1 cellular context compared by ENCODE assay signal in the genomic region with DNA sequence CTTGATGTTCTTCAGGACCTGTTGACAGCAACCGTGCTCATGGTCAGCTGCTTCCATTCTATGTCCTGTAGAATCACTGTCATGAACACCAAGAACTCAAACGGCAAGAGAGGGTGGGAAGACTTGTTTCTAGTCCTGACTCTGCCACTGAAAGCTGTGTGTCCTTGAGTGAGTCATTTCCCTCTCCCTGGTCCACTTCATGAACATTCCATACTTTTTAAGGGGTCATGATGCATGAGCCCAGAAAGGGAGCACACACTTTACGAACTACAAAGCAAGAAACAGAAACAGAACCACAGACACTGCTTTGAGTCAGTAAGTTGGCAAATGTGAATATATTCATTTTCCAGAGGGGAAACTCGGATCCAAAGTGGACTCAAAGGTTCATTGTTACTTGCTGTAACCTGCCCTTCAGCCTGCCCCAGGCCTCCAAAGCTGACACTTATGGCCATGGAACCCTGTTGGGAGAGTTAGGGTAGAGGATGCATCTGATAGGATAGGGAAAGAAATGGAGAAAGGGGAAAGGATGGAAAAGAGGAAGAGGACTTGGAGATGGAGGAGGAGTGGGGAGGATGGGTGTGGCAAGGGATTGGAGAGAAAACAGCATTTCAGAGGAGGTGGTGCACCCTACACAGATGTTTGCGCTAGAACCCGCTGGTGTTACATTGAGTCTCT.
TF ChIP-seq lines count a peak whose summit lies in the region.

No MANE protein-coding gene starts in this region.

TF ChIP-seq in WTC11, 78 proteins besides CTCF, POLR2A, EP300 and RAD21 (continued from another document):
- TF ChIP-seq, protein P1, sequence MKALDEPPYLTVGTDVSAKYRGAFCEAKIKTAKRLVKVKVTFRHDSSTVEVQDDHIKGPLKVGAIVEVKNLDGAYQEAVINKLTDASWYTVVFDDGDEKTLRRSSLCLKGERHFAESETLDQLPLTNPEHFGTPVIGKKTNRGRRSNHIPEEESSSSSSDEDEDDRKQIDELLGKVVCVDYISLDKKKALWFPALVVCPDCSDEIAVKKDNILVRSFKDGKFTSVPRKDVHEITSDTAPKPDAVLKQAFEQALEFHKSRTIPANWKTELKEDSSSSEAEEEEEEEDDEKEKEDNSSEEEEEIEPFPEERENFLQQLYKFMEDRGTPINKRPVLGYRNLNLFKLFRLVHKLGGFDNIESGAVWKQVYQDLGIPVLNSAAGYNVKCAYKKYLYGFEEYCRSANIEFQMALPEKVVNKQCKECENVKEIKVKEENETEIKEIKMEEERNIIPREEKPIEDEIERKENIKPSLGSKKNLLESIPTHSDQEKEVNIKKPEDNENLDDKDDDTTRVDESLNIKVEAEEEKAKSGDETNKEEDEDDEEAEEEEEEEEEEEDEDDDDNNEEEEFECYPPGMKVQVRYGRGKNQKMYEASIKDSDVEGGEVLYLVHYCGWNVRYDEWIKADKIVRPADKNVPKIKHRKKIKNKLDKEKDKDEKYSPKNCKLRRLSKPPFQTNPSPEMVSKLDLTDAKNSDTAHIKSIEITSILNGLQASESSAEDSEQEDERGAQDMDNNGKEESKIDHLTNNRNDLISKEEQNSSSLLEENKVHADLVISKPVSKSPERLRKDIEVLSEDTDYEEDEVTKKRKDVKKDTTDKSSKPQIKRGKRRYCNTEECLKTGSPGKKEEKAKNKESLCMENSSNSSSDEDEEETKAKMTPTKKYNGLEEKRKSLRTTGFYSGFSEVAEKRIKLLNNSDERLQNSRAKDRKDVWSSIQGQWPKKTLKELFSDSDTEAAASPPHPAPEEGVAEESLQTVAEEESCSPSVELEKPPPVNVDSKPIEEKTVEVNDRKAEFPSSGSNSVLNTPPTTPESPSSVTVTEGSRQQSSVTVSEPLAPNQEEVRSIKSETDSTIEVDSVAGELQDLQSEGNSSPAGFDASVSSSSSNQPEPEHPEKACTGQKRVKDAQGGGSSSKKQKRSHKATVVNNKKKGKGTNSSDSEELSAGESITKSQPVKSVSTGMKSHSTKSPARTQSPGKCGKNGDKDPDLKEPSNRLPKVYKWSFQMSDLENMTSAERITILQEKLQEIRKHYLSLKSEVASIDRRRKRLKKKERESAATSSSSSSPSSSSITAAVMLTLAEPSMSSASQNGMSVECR (CRISPR knock-in tag; IDR thresholded peaks at IDR 0.05; ENCODE audit: borderline replicate concordance) = no peak
- TF ChIP-seq ESRRA (CRISPR knock-in tag; IDR thresholded peaks at IDR 0.05; ENCODE audit: borderline replicate concordance) = no peak
- TF ChIP-seq, protein P2, sequence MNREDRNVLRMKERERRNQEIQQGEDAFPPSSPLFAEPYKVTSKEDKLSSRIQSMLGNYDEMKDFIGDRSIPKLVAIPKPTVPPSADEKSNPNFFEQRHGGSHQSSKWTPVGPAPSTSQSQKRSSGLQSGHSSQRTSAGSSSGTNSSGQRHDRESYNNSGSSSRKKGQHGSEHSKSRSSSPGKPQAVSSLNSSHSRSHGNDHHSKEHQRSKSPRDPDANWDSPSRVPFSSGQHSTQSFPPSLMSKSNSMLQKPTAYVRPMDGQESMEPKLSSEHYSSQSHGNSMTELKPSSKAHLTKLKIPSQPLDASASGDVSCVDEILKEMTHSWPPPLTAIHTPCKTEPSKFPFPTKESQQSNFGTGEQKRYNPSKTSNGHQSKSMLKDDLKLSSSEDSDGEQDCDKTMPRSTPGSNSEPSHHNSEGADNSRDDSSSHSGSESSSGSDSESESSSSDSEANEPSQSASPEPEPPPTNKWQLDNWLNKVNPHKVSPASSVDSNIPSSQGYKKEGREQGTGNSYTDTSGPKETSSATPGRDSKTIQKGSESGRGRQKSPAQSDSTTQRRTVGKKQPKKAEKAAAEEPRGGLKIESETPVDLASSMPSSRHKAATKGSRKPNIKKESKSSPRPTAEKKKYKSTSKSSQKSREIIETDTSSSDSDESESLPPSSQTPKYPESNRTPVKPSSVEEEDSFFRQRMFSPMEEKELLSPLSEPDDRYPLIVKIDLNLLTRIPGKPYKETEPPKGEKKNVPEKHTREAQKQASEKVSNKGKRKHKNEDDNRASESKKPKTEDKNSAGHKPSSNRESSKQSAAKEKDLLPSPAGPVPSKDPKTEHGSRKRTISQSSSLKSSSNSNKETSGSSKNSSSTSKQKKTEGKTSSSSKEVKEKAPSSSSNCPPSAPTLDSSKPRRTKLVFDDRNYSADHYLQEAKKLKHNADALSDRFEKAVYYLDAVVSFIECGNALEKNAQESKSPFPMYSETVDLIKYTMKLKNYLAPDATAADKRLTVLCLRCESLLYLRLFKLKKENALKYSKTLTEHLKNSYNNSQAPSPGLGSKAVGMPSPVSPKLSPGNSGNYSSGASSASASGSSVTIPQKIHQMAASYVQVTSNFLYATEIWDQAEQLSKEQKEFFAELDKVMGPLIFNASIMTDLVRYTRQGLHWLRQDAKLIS (CRISPR knock-in tag; IDR thresholded peaks at IDR 0.05; ENCODE audit: borderline replicate concordance) = no peak
- no peak for TF ChIP-seq HMGXB4 (CRISPR knock-in tag; IDR thresholded peaks at IDR 0.05)
